Comparison of ENCODE assay signal across 8 cellular contexts in genomic region chr19:17226002-17226933, GRCh38. TPM values are rescaled to one million over a fixed set of nuclear protein-coding genes. Genes with fewer than 3 reads are reported as not detected.
A peak's percentile ranks its signal among the peaks of the same experiment; 100 is the strongest.
DNase-seq lines count a peak whose midpoint lies in the region; ATAC-seq and TF ChIP-seq lines count a peak whose summit lies in the region.

OCEL1 (plus strand) TSS chr19:17226226; CDS start chr19:17226248, 22 bp downstream.

- H3K9me3 ChIP-seq in spleen, result no peaks in the 10 kb centered on the region

- intact Hi-C loops in spleen (cut with DNase I; ENCODE audit: low total_unique reads), result no loop called here

- H3K4me3 ChIP-seq in AG10803 (ENCODE audit: low read length) (peak within 1 kb of the TSS; percentile 87), spleen (peak within 1 kb of the TSS; percentile 62 to 91 (median 72))

- peaks cover 0 to 34% (median 4%) of the 10 kb centered on the region in 6 donors for H3K36me3 ChIP-seq in spleen

- ATAC-seq in GM19035 (IDR thresholded peaks at IDR 0.05; ENCODE audit: unreplicated experiment) (peak; percentile 84), HG03342 (IDR thresholded peaks at IDR 0.05; ENCODE audit: unreplicated experiment) (peak; percentile 87)

- WGBS in spleen, 5 donors, result 1 to 2% (median 1%) methylated on average over 7 to 90 of the region's 90 CpGs

- H3K27ac ChIP-seq in caudate nucleus (ENCODE audit: low read depth, low read length), result peak within 1 kb of the TSS; percentile 94
- H3K27ac ChIP-seq in spleen, result peak within 1 kb of the TSS; percentile 86 to 98 (median 96)

- peaks cover 9 to 31% (median 19%) of the 10 kb centered on the region in 6 donors for H3K4me1 ChIP-seq in spleen

- peak in 2 of 3 donors; percentile 24 to 38 for TF ChIP-seq POLR2A in spleen (IDR thresholded peaks at IDR 0.05)

- no peaks in the 10 kb centered on the region for H3K27me3 ChIP-seq in spleen (replicated peaks in 1 of 7)

- TF ChIP-seq CTCF in AG10803 (conservative IDR thresholded peaks at IDR 0.05; ENCODE audit: low read length), result no peak
- peak in 2 of 11 experiments; percentile 17 to 40 for TF ChIP-seq CTCF in spleen (IDR thresholded peaks at IDR 0.05 in 8 of 11, conservative IDR thresholded peaks at IDR 0.05 in 3 of 11)

- DNase-seq in AG10803 (ENCODE audit: low read depth) (peak; percentile 97), NCI-H446 (lab: John Stamatoyannopoulos, UW) (peak; percentile 95 to 99), caudate nucleus (lab: John Stamatoyannopoulos, UW) (peak; percentile 61 to 99 (median 97)), iris pigment epithelial cell (ENCODE audit: low read depth) (peak; percentile 98), spleen (peak; percentile 98)
- peak; percentile 82 to 95 (median 92) for DNase-seq in activated CD4-positive, CD25-positive, alpha-beta regulatory T cell (lab: John Stamatoyannopoulos, UW)

RNA-seq across cellular contexts. Expression of gene OCEL1, which starts in this region (rescaled TPM):
- 10 to 100 TPM in 6 of 7 donors, 1 to 10 TPM in 1; 7.7 to 28.6 (median 25.4) TPM for total RNA-seq in spleen
- 10 to 100 TPM; 20.4 to 31.8 (median 24.3) TPM for polyA plus RNA-seq in spleen

Comparison
In these comparisons a context has a peak if more than half of its experiments do, and no peak if none do; other contexts are left out.
1. Peak in every context shown above with its lines: DNase-seq, ATAC-seq, H3K4me3 ChIP-seq and H3K27ac ChIP-seq.